ENCODE assay signal across 11 cellular contexts in genomic region chr18:7941533-7941932, GRCh38.
DNase-seq lines count a peak whose midpoint lies in the region; ATAC-seq and TF ChIP-seq lines count a peak whose summit lies in the region.
"Had no signal": no experiment of that assay in that cellular context is flagged by ENCODE, and none has a peak within 500 bp of the region (broad histone marks: within the 10 kb centered on the region; RNA-seq: fewer than 3 reads in every experiment).

No MANE protein-coding gene starts in this region.

- no peak overlapping the region for H4K8ac ChIP-seq in neuronal stem cell (ENCODE audit: low read depth, low read length)

- no peak overlapping the region for H2AFZ ChIP-seq in neuronal stem cell (ENCODE audit: low read length)

- H2BK120ac ChIP-seq in neuronal stem cell (ENCODE audit: low read depth, low read length): no peak overlapping the region

- H3K4me1 ChIP-seq in foreskin keratinocyte: peaks cover 18% of the 10 kb centered on the region
- peaks cover 13 to 19% (median 14%) of the 10 kb centered on the region in 4 donors for H3K4me1 ChIP-seq in upper lobe of left lung
- H3K4me1 ChIP-seq in neuronal stem cell (ENCODE audit: control insufficient read depth in 2 of 2, insufficient read depth in 1 of 2, low read depth in 1 of 2, low read length in 2 of 2): peaks cover 0 to 1% of the 10 kb centered on the region in 2 donors

- peak in 1 of 4 donors; percentile 53 for TF ChIP-seq EP300 in upper lobe of left lung (IDR thresholded peaks at IDR 0.05)

- H3K4me3 ChIP-seq in upper lobe of left lung: no peak overlapping the region
- H3K4me3 ChIP-seq in neuronal stem cell (ENCODE audit: low read length in 2 of 2): no peak overlapping the region

- H3K9me3 ChIP-seq in upper lobe of left lung (no peaks in the 10 kb centered on the region), neuronal stem cell (replicated peaks in 1 of 2; ENCODE audit: control insufficient read depth in 2 of 2, insufficient read depth in 1 of 2, low read depth in 1 of 2, low read length in 2 of 2) (peaks cover 0 to 2% of the 10 kb centered on the region in 2 donors)

- TF ChIP-seq POLR2A in upper lobe of left lung (IDR thresholded peaks at IDR 0.05): no peak

- H3K14ac ChIP-seq in neuronal stem cell (ENCODE audit: low read length): no peak overlapping the region

- no peak overlapping the region for H3K23ac ChIP-seq in neuronal stem cell (ENCODE audit: low read depth, low read length, poor library complexity)

- H2BK5ac ChIP-seq in neuronal stem cell (ENCODE audit: low read length): no peak overlapping the region

- H3K36me3 ChIP-seq in upper lobe of left lung (peaks cover 0 to 3% (median 0%) of the 10 kb centered on the region in 4 donors), neuronal stem cell (replicated peaks in 1 of 2; ENCODE audit: control insufficient read depth in 2 of 2, insufficient read depth in 2 of 2, low read length in 2 of 2) (no peaks in the 10 kb centered on the region)

- no peak overlapping the region for H2BK12ac ChIP-seq in neuronal stem cell (ENCODE audit: low read length)

- H2BK15ac ChIP-seq in neuronal stem cell (ENCODE audit: low read length): no peak overlapping the region

- DNase-seq in NCI-H1417 (lab: John Stamatoyannopoulos, UW) (peak; percentile 47 to 83 (median 57)), NCI-H1417 treated with DMSO at 0.1 percent for 48 hours (lab: John Stamatoyannopoulos, UW) (no peak), NCI-H748 treated with DMSO at 0.1 percent for 48 hours (lab: John Stamatoyannopoulos, UW) (peak; percentile 29), foreskin keratinocyte (peak; percentile 73 to 82), upper lobe of left lung (peak in 1 of 2 donors; percentile 87), NOMO-1 (lab: John Stamatoyannopoulos, UW; ENCODE audit: unreplicated experiment in 2 of 2) (no peak), neuronal stem cell (ENCODE audit: low spot score) (no peak)
- DNase-seq: activated CD8-positive, alpha-beta T cell treated with anti-CD3 and anti-CD28 coated beads for 36 hours; activated naive CD8-positive, alpha-beta T cell treated with anti-CD3 and anti-CD28 coated beads for 36 hours; effector memory CD4-positive, alpha-beta T cell had no signal

- H3K9ac ChIP-seq in neuronal stem cell (ENCODE audit: low read depth, low read length, poor library complexity): no peak overlapping the region

- H3K27me3 ChIP-seq in foreskin keratinocyte (no peaks in the 10 kb centered on the region), upper lobe of left lung (no peaks in the 10 kb centered on the region), neuronal stem cell (ENCODE audit: control insufficient read depth in 3 of 3, insufficient read depth in 3 of 3, low read depth in 1 of 3, low read length in 3 of 3) (no peaks in the 10 kb centered on the region)

- TF ChIP-seq CTCF in foreskin keratinocyte (conservative IDR thresholded peaks at IDR 0.05): no peak
- no peak for TF ChIP-seq CTCF in upper lobe of left lung (IDR thresholded peaks at IDR 0.05)

- H3K4me2 ChIP-seq in neuronal stem cell (ENCODE audit: insufficient read depth, low read length, poor library complexity, severe bottlenecking): no peak overlapping the region

- no peak overlapping the region for H3K4ac ChIP-seq in neuronal stem cell (ENCODE audit: low read length)

- no peak overlapping the region for H3K27ac ChIP-seq in foreskin keratinocyte
- H3K27ac ChIP-seq in upper lobe of left lung: no peak overlapping the region
- no peak overlapping the region for H3K27ac ChIP-seq in neuronal stem cell (replicated peaks; ENCODE audit: low read length)

- H2AK5ac ChIP-seq in neuronal stem cell (ENCODE audit: low read depth, low read length): no peak overlapping the region

- H3K79me1 ChIP-seq in neuronal stem cell (ENCODE audit: low read depth, low read length): no peaks in the 10 kb centered on the region

- WGBS in upper lobe of left lung, 2 donors: 43 to 56% methylated on average over 6 of the region's 6 CpGs
- WGBS in neuronal stem cell (ENCODE audit: extremely low coverage in 2 of 2, insufficient read length in 2 of 2, insufficient replicate concordance in 1 of 2), 2 donors: no CpG with 5 or more reads among the region's 6 CpGs

- ATAC-seq in foreskin keratinocyte (peak; percentile 68), upper lobe of left lung (ENCODE audit: low FRiP score in 2 of 2) (peak; percentile 18 to 67), HG02852 (IDR thresholded peaks at IDR 0.05; ENCODE audit: unreplicated experiment) (no peak)
- ATAC-seq: activated CD8-positive, alpha-beta T cell treated with anti-CD3 and anti-CD28 coated beads for 36 hours had no signal

- no peak overlapping the region for H4K91ac ChIP-seq in neuronal stem cell (ENCODE audit: low read depth, low read length, poor library complexity)

- no peak overlapping the region for H3K18ac ChIP-seq in neuronal stem cell (ENCODE audit: low read length)

Comparison
In these comparisons a context has a peak if more than half of its experiments do, and no peak if none do; other contexts are left out.
1. DNase-seq: peak in NCI-H1417 (3 of 3), NCI-H748 treated with DMSO at 0.1 percent for 48 hours (single experiment) and foreskin keratinocyte (2 of 2); none in NCI-H1417 treated with DMSO at 0.1 percent for 48 hours (single experiment), NOMO-1 (0 of 2) and neuronal stem cell (single experiment).